ENCODE assay signal across 8 cellular contexts in the genomic region with DNA sequence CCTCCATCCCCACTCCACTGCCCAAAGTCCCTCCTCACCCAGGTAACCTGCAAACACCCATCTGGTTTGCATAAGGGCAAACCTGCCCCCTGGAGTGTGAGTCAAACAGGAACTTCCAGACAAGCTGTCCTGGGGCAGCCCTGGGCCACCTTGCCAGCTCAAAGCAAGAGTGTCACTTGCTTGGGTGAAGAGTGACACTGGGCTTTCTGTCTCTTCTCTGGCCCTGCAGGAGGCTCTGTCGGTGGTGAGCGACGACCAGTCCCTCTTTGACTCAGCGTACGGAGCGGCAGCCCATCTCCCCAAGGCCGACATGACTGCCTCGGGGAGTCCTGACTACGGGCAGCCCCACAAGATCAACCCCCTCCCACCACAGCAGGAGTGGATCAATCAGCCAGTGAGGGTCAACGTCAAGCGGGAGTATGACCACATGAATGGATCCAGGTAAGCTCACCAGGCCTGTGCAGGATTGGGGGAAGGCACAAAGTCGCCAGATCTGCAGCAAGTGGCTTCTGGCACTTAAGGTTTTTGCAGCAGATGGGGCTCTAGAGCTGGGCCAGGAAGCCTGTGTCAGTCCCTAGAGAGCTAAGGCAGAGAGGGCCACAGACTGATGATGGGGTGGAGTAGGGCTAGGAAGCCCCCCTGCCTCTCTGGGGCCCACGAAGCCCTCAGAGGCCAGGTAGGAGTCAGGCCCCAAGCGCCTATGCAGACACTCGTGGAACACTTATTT.
A peak's percentile ranks its signal among the peaks of the same experiment; 100 is the strongest.
DNase-seq lines count a peak whose midpoint lies in the region; ATAC-seq, FAIRE-seq and TF ChIP-seq lines count a peak whose summit lies in the region.

No MANE protein-coding gene starts in this region.

- H3K9me3 Mint-ChIP-seq in effector memory CD8-positive, alpha-beta T cell: no peaks in the 10 kb centered on the region
- H3K9me3 Mint-ChIP-seq in endodermal cell: no peaks in the 10 kb centered on the region

- no peak for TF ChIP-seq CTCF in GM20000 (IDR thresholded peaks at IDR 0.05; ENCODE audit: extremely low read depth, missing control alignments)
- no peak for TF ChIP-seq CTCF in endodermal cell (conservative IDR thresholded peaks at IDR 0.05)

- H3K4me3 Mint-ChIP-seq in effector memory CD8-positive, alpha-beta T cell: peak overlapping the region; percentile 57 to 67
- no peak overlapping the region for H3K4me3 Mint-ChIP-seq in endodermal cell

- H3K4me1 Mint-ChIP-seq in effector memory CD8-positive, alpha-beta T cell (ENCODE audit: low read depth in 2 of 2): peaks cover 66 to 72% of the 10 kb centered on the region in 2 donors
- no peaks in the 10 kb centered on the region for H3K4me1 Mint-ChIP-seq in endodermal cell

- H3K36me3 ChIP-seq in HAP-1 (replicated peaks) (no peaks in the 10 kb centered on the region), endodermal cell (ENCODE audit: control insufficient read depth, insufficient read depth, low read length) (no peaks in the 10 kb centered on the region)

- FAIRE-seq in GM12891 (lab: Jason Lieb, UNC): no peak

- H3K27ac ChIP-seq in endodermal cell (ENCODE audit: low read depth, low read length): no peak overlapping the region

- H3K9me3 ChIP-seq in HAP-1: no peaks in the 10 kb centered on the region
- H3K9me3 ChIP-seq in endodermal cell (ENCODE audit: control insufficient read depth, low read length): no peaks in the 10 kb centered on the region

- no peak for TF ChIP-seq POLR2A in GM12891 (IDR thresholded peaks at IDR 0.05; ENCODE audit: low read depth, low read length)

- peak; percentile 84 for ATAC-seq in HG03442 (IDR thresholded peaks at IDR 0.05; ENCODE audit: unreplicated experiment)
- ATAC-seq in effector memory CD8-positive, alpha-beta T cell (replicated peaks): peak; percentile 15

- H3K4me1 ChIP-seq in HAP-1 (no peaks in the 10 kb centered on the region), endodermal cell (ENCODE audit: control insufficient read depth, insufficient read depth, low read length) (no peaks in the 10 kb centered on the region)

- in situ Hi-C loops in KBM-7 (cut with MboI; ENCODE audit: low pct_unique_long_range_greater_than_20kb, low sequenced_read_pairs): no loop called here
- in situ Hi-C loops in HAP-1 (cut with MboI; ENCODE audit: low sequenced_read_pairs): no loop called here

- no peaks in the 10 kb centered on the region for H3K27me3 Mint-ChIP-seq in effector memory CD8-positive, alpha-beta T cell
- peaks cover 41% of the 10 kb centered on the region for H3K27me3 Mint-ChIP-seq in endodermal cell (ENCODE audit: insufficient read depth)

- H3K4me3 ChIP-seq in HAP-1 (no peak overlapping the region), endodermal cell (ENCODE audit: low read length) (no peak overlapping the region)

- peak; percentile 49 for DNase-seq in GM12891 (ENCODE audit: insufficient read length, low spot score)
- DNase-seq in GM20000 (ENCODE audit: low spot score): peak; percentile 68
- DNase-seq in effector memory CD8-positive, alpha-beta T cell: no peak
- DNase-seq in NCI-H1436 treated with DMSO at 0.1 percent for 48 hours (lab: John Stamatoyannopoulos, UW): no peak
- DNase-seq in KBM-7: no peak
- DNase-seq in HAP-1 (ENCODE audit: low spot score in 2 of 2): no peak
- no peak for DNase-seq in endodermal cell

- H3K27ac Mint-ChIP-seq in effector memory CD8-positive, alpha-beta T cell: peak overlapping the region; percentile 93 to 94
- no peak overlapping the region for H3K27ac Mint-ChIP-seq in endodermal cell

- H3K36me3 Mint-ChIP-seq in effector memory CD8-positive, alpha-beta T cell (ENCODE audit: insufficient read depth): peaks cover 42% of the 10 kb centered on the region
- H3K36me3 Mint-ChIP-seq in endodermal cell (ENCODE audit: low read depth): no peaks in the 10 kb centered on the region

- 90 to 93% methylated on average over 11 to 15 of the region's 15 CpGs for WGBS in endodermal cell (ENCODE audit: insufficient coverage in 1 of 2, insufficient read length in 1 of 2), 2 experiments

- no peak overlapping the region for H3K9ac ChIP-seq in endodermal cell (ENCODE audit: extremely low read depth, low read length, poor library complexity, severe bottlenecking)

- H3K27me3 ChIP-seq in HAP-1 (ENCODE audit: low read depth) (no peaks in the 10 kb centered on the region), endodermal cell (ENCODE audit: control insufficient read depth, insufficient read depth, low read length, poor library complexity, severe bottlenecking) (peaks cover 18% of the 10 kb centered on the region)

TF ChIP-seq in GM12891, 5 proteins besides CTCF, POLR2A, EP300 and RAD21:
- TF ChIP-seq POLR2AphosphoS5 (IDR thresholded peaks at IDR 0.05; ENCODE audit: low read depth, low read length): no peak
- peak; percentile 92 for TF ChIP-seq POU2F2 (IDR thresholded peaks at IDR 0.05; ENCODE audit: low read depth, low read length)
- no peak; the same call in 1 of the 2 replicates for TF ChIP-seq TAF1 (IDR thresholded peaks at IDR 0.05; ENCODE audit: low read depth, low read length)

Comparison
In these comparisons a context has a peak if more than half of its experiments do, and no peak if none do; other contexts are left out.
1. DNase-seq: peak in GM12891 (single experiment) and GM20000 (single experiment); none in effector memory CD8-positive, alpha-beta T cell (0 of 3), NCI-H1436 treated with DMSO at 0.1 percent for 48 hours (single experiment), KBM-7 (single experiment), HAP-1 (0 of 2) and endodermal cell (single experiment).